8 cellular contexts compared by ENCODE assay signal in genomic region chr9:110578896-110579752, GRCh38. TPM values are rescaled to one million over a fixed set of nuclear protein-coding genes. Genes with fewer than 3 reads are reported as not detected.
A peak's percentile ranks its signal among the peaks of the same experiment; 100 is the strongest.
DNase-seq lines count a peak whose midpoint lies in the region; ATAC-seq and FAIRE-seq lines count a peak whose summit lies in the region.

Gene SVEP1 (minus strand): TSS chr9:110579741. CDS start chr9:110579543, 198 bp downstream.

- peaks cover 9 to 12% of the 10 kb centered on the region in 2 donors for H3K27me3 ChIP-seq in small intestine (ENCODE audit: control insufficient read depth in 2 of 2, insufficient read depth in 2 of 2, low read length in 2 of 2)

- no peaks in the 10 kb centered on the region for H3K36me3 ChIP-seq in small intestine (ENCODE audit: control insufficient read depth in 2 of 2, insufficient read depth in 2 of 2, low read length in 2 of 2)

- DNase-seq in AG08396 (ENCODE audit: low spot score) (peak; percentile 53), M059J (ENCODE audit: low read depth) (peak; percentile 43), cerebellum (ENCODE audit: low spot score) (peak; percentile 68), islet precursor cell (peak; percentile 89), small intestine (no peak)
- DNase-seq in activated CD4-positive, alpha-beta T cell treated with anti-CD3 and anti-CD28 coated beads for 4 hours = no peak

- H3K27ac ChIP-seq in small intestine (ENCODE audit: low read depth in 1 of 2, low read length in 1 of 2) = peak within 1 kb of the TSS in 1 of 2 donors; percentile 68

- no peak for FAIRE-seq in small intestine (lab: Jason Lieb, UNC)

- H3K4me1 ChIP-seq in small intestine (ENCODE audit: control insufficient read depth in 2 of 2, insufficient read depth in 1 of 2, low read depth in 1 of 2, low read length in 1 of 2) = no peaks in the 10 kb centered on the region

- WGBS in small intestine, 3 donors = 2 to 3% (median 2%) methylated on average over 78 to 99 of the region's 99 CpGs

- H3K9me3 ChIP-seq in small intestine (ENCODE audit: control insufficient read depth, low read depth) = no peaks in the 10 kb centered on the region

- ATAC-seq in HG03571 (IDR thresholded peaks at IDR 0.05; ENCODE audit: unreplicated experiment) = no peak
- ATAC-seq in GM21529 (IDR thresholded peaks at IDR 0.05; ENCODE audit: unreplicated experiment) = no peak

- peak within 1 kb of the TSS; percentile 25 to 31 for H3K4me3 ChIP-seq in small intestine (ENCODE audit: low read depth in 1 of 2, low read length in 2 of 2)

RNA-seq across cellular contexts. Expression of gene SVEP1, which starts in this region (rescaled TPM):
- 1.2 and 1.5 TPM in 2 replicates for total RNA-seq in M059J (2014; rRNA removed; shearing (Covaris generic))
- 12.1 TPM for total RNA-seq in cerebellum
- 1 to 10 TPM in 1 of 3 donors, under 1 TPM in 2; under 0.01 to 5.8 (median under 0.01) TPM for polyA plus RNA-seq in small intestine

Comparison
In these comparisons a context has a peak if more than half of its experiments do, and no peak if none do; other contexts are left out.
1. DNase-seq: peak in AG08396 (single experiment), M059J (single experiment), cerebellum (single experiment) and islet precursor cell (single experiment); none in small intestine (single experiment) and activated CD4-positive, alpha-beta T cell treated with anti-CD3 and anti-CD28 coated beads for 4 hours (0 of 2).